ENCODE assay signal across 30 cellular contexts in genomic region chr2:148173168-148173567, GRCh38.
"Had no signal": no experiment of that assay in that cellular context is flagged by ENCODE, and none has a peak within 500 bp of the region (broad histone marks: within the 10 kb centered on the region; RNA-seq: fewer than 3 reads in every experiment).

No MANE protein-coding gene starts in this region.

- H3K27me3 Mint-ChIP-seq: naive thymus-derived CD8-positive, alpha-beta T cell; stimulated activated memory B cell treated with anti-CD40 and anti-IgM and Interleukin-4, amounts not matched to agents 10 μg/mL and 1 μg/mL and 100 μg/mL, for 72 hours had no signal

- H3K9me3 Mint-ChIP-seq: nephron; stimulated activated memory B cell treated with anti-CD40 and anti-IgM and Interleukin-4, amounts not matched to agents 10 μg/mL and 1 μg/mL and 100 μg/mL, for 72 hours had no signal

- H3K27ac ChIP-seq: heart right ventricle, hepatocyte, lower lobe of right lung, neutrophil, parathyroid adenoma, right atrium auricular region, sigmoid colon, suprapubic skin, thoracic aorta, tibial artery, upper lobe of right lung had no signal

- H3K4me1 ChIP-seq: heart right ventricle, lower lobe of right lung, parathyroid adenoma, right atrium auricular region, sigmoid colon, suprapubic skin, tibial artery, upper lobe of right lung had no signal

- H3K27me3 ChIP-seq: heart right ventricle, hepatocyte, neutrophil, right atrium auricular region, sigmoid colon, suprapubic skin, tibial artery, upper lobe of right lung had no signal

- H3K9ac ChIP-seq: parathyroid adenoma had no signal

- H2AFZ ChIP-seq: hepatocyte, parathyroid adenoma had no signal

- H3K36me3 ChIP-seq: lower lobe of right lung, neutrophil, right atrium auricular region, sigmoid colon, thoracic aorta, tibial artery, upper lobe of right lung had no signal

- H3K4me1 Mint-ChIP-seq: nephron; stimulated activated memory B cell treated with anti-CD40 and anti-IgM and Interleukin-4, amounts not matched to agents 10 μg/mL and 1 μg/mL and 100 μg/mL, for 72 hours had no signal

- H3K4me3 Mint-ChIP-seq: naive thymus-derived CD8-positive, alpha-beta T cell; nephron; neural crest cell; stimulated activated memory B cell treated with anti-CD40 and anti-IgM and Interleukin-4, amounts not matched to agents 10 μg/mL and 1 μg/mL and 100 μg/mL, for 72 hours had no signal

- ATAC-seq: heart right ventricle; left cardiac atrium; left lobe of liver; left ventricle myocardium superior; naive thymus-derived CD8-positive, alpha-beta T cell; stimulated activated memory B cell treated with anti-CD40 and anti-IgM and Interleukin-4, amounts not matched to agents 10 μg/mL and 1 μg/mL and 100 μg/mL, for 72 hours; stimulated activated naive CD8-positive, alpha-beta T cell treated with anti-CD3 and anti-CD28 coated beads, Interleukin-15, Interleukin-2, amounts not matched to agents 100 U/mL and 50 U/mL, for 24 hours had no signal

- H3K4me2 ChIP-seq: hepatocyte had no signal

- H3K27ac Mint-ChIP-seq: naive thymus-derived CD8-positive, alpha-beta T cell; nephron; stimulated activated memory B cell treated with anti-CD40 and anti-IgM and Interleukin-4, amounts not matched to agents 10 μg/mL and 1 μg/mL and 100 μg/mL, for 72 hours had no signal

- H3K4me3 ChIP-seq: heart right ventricle, hepatocyte, lower lobe of right lung, right atrium auricular region, sigmoid colon, suprapubic skin, thoracic aorta, tibial artery, upper lobe of right lung had no signal

- H3K9me3 ChIP-seq: heart right ventricle, lower lobe of right lung, neutrophil, right atrium auricular region, sigmoid colon, suprapubic skin, thoracic aorta, tibial artery, upper lobe of right lung had no signal

- DNase-seq: heart right ventricle; islet precursor cell; kidney glomerular epithelial cell; left cardiac atrium; left ventricle myocardium superior; lower lobe of right lung; mammary epithelial cell; mesenchymal stem cell; occipital lobe; sigmoid colon; small intestine; stimulated activated CD4-positive, alpha-beta T cell treated with anti-CD3 and anti-CD28 coated beads, Interleukin-1b, Interleukin-23, amount 100 ng/mL, for 48 hours; stimulated activated CD4-positive, alpha-beta T cell treated with anti-CD3 and anti-CD28 coated beads, Interleukin-2, amount 100 ng/mL, for 48 hours; stimulated activated CD4-positive, alpha-beta T cell treated with anti-CD3 and anti-CD28 coated beads, Interleukin-4, amount 100 ng/mL, for 4 hours; stimulated activated CD8-positive, alpha-beta memory T cell treated with anti-CD3 and anti-CD28 coated beads, Interleukin-4, amount 100 ng/mL, for 48 hours; stimulated activated naive CD8-positive, alpha-beta T cell treated with anti-CD3 and anti-CD28 coated beads, Interleukin-15, Interleukin-2, amounts not matched to agents 100 U/mL and 50 U/mL, for 24 hours; tibial artery; trophoblast cell; upper lobe of right lung had no signal
